22 cellular contexts compared by ENCODE assay signal in the genomic region with DNA sequence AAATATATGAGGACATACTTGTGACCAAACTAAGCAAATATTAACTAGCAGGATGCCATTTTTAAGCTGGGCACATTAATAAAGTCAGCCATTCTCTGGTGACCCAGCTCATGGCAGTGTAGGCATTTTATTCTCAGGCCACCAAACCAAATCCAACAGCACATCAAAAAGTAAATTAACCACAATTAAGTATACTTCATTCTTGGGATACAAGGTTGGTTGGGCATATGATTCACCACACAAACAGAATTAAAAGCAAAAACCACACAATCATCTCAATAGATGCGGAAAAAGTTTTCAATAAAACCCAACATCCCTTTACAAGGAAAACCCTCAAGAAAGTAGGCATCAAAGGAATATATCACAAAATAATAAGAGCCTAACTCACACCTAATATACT.
DNase-seq lines count a peak whose midpoint lies in the region; ATAC-seq and TF ChIP-seq lines count a peak whose summit lies in the region.
"Had no signal": no experiment of that assay in that cellular context is flagged by ENCODE, and none has a peak within 500 bp of the region (broad histone marks: within the 10 kb centered on the region; RNA-seq: fewer than 3 reads in every experiment).

No MANE protein-coding gene starts in this region.

- 0 out of 2 replicates have a peak, but pooled peaks cover 10% of the 10 kb centered on the region for H3F3A ChIP-seq in PC-9 (ENCODE audit: insufficient read depth, low read depth)

- POLR2A ChIA-PET in PC-9 (lab: Charles Lee; ENCODE audit: unreplicated experiment) = no interaction called here

- ATAC-seq in GM19395 (IDR thresholded peaks at IDR 0.05; ENCODE audit: unreplicated experiment) (no peak), HG03039 (IDR thresholded peaks at IDR 0.05; ENCODE audit: unreplicated experiment) (no peak)
- ATAC-seq: A549, GM12878 had no signal

- H3K27ac ChIP-seq in PC-9 = no peak overlapping the region
- H3K27ac ChIP-seq: A549; BLaER1 treated with 17β-estradiol and CSF1 and Interleukin-3, amounts not matched to agents 10 nM and 100 nM; GM23248 had no signal

- no TSS peak for BruUV-seq in PC-9 (replicated peaks; lab: Mats Ljungman, UMichigan)

- H3K9me3 ChIP-seq in PC-9 (ENCODE audit: insufficient read depth, low read depth) = peaks cover 3% of the 10 kb centered on the region; the same call in 1 of the 2 replicates
- H3K9me3 ChIP-seq: BE2C had no signal

- CTCF ChIA-PET in PC-9 (lab: Charles Lee) = no interaction called here

- TF ChIP-seq CTCF in PC-9 (conservative IDR thresholded peaks at IDR 0.05) = no peak

- no peak overlapping the region for H3K4me3 ChIP-seq in PC-9
- H3K4me3 ChIP-seq: A549; BLaER1 treated with 17β-estradiol and CSF1 and Interleukin-3, amounts not matched to agents 10 nM and 100 nM; GM12878; GM23248 had no signal

- peaks cover 56% of the 10 kb centered on the region for H3K79me2 ChIP-seq in PC-9 (ENCODE audit: low read depth)

- H3K36me3 ChIP-seq in PC-9 (ENCODE audit: low read depth) = no peaks in the 10 kb centered on the region
- H3K36me3 ChIP-seq: BE2C had no signal

- no peaks in the 10 kb centered on the region for H3K27me3 ChIP-seq in PC-9 (ENCODE audit: insufficient read depth, low read depth)
- H3K27me3 ChIP-seq: BE2C; BLaER1 treated with 17β-estradiol and CSF1 and Interleukin-3, amounts not matched to agents 10 nM and 100 nM had no signal

- DNase-seq in SW480 (ENCODE audit: low spot score) (peak; percentile 13), astrocyte of the hippocampus (ENCODE audit: low read depth, low spot score) (peak; percentile 61), renal cortical epithelial cell (ENCODE audit: low read depth) (peak; percentile 62), PC-9 (no peak)
- DNase-seq: 8988T; ACHN; AML-193; BE2C; CD4-positive, alpha-beta T cell; CD8-positive, alpha-beta memory T cell; DMS 273 treated with DMSO at 0.1 percent for 48 hours; DMS79; EL; GDM1; GM23248; H7; HCEC 1CT had no signal

- no peak overlapping the region for H3K4me2 ChIP-seq in PC-9
- H3K4me2 ChIP-seq: A549; BLaER1 treated with 17β-estradiol and CSF1 and Interleukin-3, amounts not matched to agents 10 nM and 100 nM had no signal

- no peaks in the 10 kb centered on the region for H3K9me2 ChIP-seq in PC-9 (ENCODE audit: insufficient read depth)

- intact Hi-C loops in PC-9 (cut with micrococcal nuclease; ENCODE audit: unreplicated experiment) = no loop called here

- no peaks in the 10 kb centered on the region for H3K4me1 ChIP-seq in PC-9 (replicated peaks; ENCODE audit: insufficient read depth)
- H3K4me1 ChIP-seq: BE2C; BLaER1 treated with 17β-estradiol and CSF1 and Interleukin-3, amounts not matched to agents 10 nM and 100 nM had no signal

- H4K20me1 ChIP-seq in PC-9 (ENCODE audit: insufficient read depth) = no peaks in the 10 kb centered on the region

- no peak overlapping the region for H2AFZ ChIP-seq in PC-9
- H2AFZ ChIP-seq: GM23248 had no signal

Comparison
In these comparisons a context has a peak if more than half of its experiments do, and no peak if none do; other contexts are left out.
1. DNase-seq: peak in SW480 (single experiment), astrocyte of the hippocampus (single experiment) and renal cortical epithelial cell (single experiment); none in PC-9 (0 of 2).